ENCODE assay signal across 13 cellular contexts in genomic region chr21:27425574-27425973, GRCh38.
DNase-seq lines count a peak whose midpoint lies in the region; ATAC-seq and TF ChIP-seq lines count a peak whose summit lies in the region.
"Had no signal": no experiment of that assay in that cellular context is flagged by ENCODE, and none has a peak within 500 bp of the region (broad histone marks: within the 10 kb centered on the region; RNA-seq: fewer than 3 reads in every experiment).

No MANE protein-coding gene starts in this region.

- H4K8ac ChIP-seq in IMR-90 (ENCODE audit: low read depth in 2 of 2, low read length in 2 of 2): peak overlapping the region; percentile 66 to 81

- dilution Hi-C loops in IMR-90 (cut with HindIII; ENCODE audit: low sequenced_read_pairs, unreplicated experiment): no loop called here

- POLR2A ChIA-PET in IMR-90 (lab: Charles Lee; ENCODE audit: unreplicated experiment): no interaction called here

- intact Hi-C loops in IMR-90 (cut with micrococcal nuclease): no loop called here
- intact Hi-C loops in breast epithelium (cut with DNase I; ENCODE audit: low total_unique reads): no loop called here
- intact Hi-C loops in lower lobe of right lung (cut with DNase I): no loop called here

- H3K4me3 ChIP-seq in IMR-90 (ENCODE audit: insufficient read depth, low read depth, low read length) (no peak overlapping the region), breast epithelium (no peak overlapping the region), lower lobe of right lung (no peak overlapping the region)

- H2BK15ac ChIP-seq in IMR-90 (ENCODE audit: low read depth, low read length): peak overlapping the region; percentile 96; the same call in 2 of the 3 replicates

- H3K23ac ChIP-seq in IMR-90 (ENCODE audit: low read depth, low read length): peak overlapping the region; percentile 73; the same call in 1 of the 2 replicates

- H3K4ac ChIP-seq in IMR-90 (ENCODE audit: low read depth, low read length): peak overlapping the region; percentile 82

- H3K9ac ChIP-seq in IMR-90 (ENCODE audit: low read depth, low read length): no peak overlapping the region

- peak overlapping the region; percentile 49 for H3K18ac ChIP-seq in IMR-90 (ENCODE audit: low read depth, low read length)

- in situ Hi-C loops in IMR-90 (cut with MboI; ENCODE audit: low sequenced_read_pairs): no loop called here

- peak overlapping the region; percentile 61 for H2AFZ ChIP-seq in IMR-90 (replicated peaks; ENCODE audit: low read length, poor library complexity)

- no peaks in the 10 kb centered on the region for H3K36me3 Mint-ChIP-seq in activated naive CD8-positive, alpha-beta T cell treated with anti-CD3 and anti-CD28 coated beads, Interleukin-2, amount 50 U/mL, for 24 hours (ENCODE audit: low read depth)
- H3K36me3 Mint-ChIP-seq in natural killer cell treated with Interleukin-12 subunit alpha and Interleukin-12 subunit beta and Interleukin-15 and Interleukin-18, amount 100 ng/mL, for 72 hours: no peaks in the 10 kb centered on the region

- H3K9me3 ChIP-seq in IMR-90 (ENCODE audit: control insufficient read depth, insufficient read depth, low read length) (no peaks in the 10 kb centered on the region), breast epithelium (no peaks in the 10 kb centered on the region), lower lobe of right lung (no peaks in the 10 kb centered on the region)

- no peaks in the 10 kb centered on the region for H3K79me1 ChIP-seq in IMR-90 (ENCODE audit: low read depth in 1 of 2, low read length in 2 of 2)

- H3K4me1 ChIP-seq in IMR-90 (ENCODE audit: control insufficient read depth, insufficient read depth, low read length) (peaks cover 17% of the 10 kb centered on the region; the same call in 1 of the 2 replicates), breast epithelium (no peaks in the 10 kb centered on the region), lower lobe of right lung (peaks cover 14% of the 10 kb centered on the region)

- CTCF ChIA-PET in IMR-90 (lab: Yijun Ruan, JAX): no interaction called here

- H2BK120ac ChIP-seq in IMR-90 (ENCODE audit: low read depth, low read length): peak overlapping the region; percentile 83

- WGBS in IMR-90 (ENCODE audit: extremely low coverage in 2 of 2, insufficient read length in 1 of 2), 2 experiments: no CpG with 5 or more reads among the region's 3 CpGs

- TF ChIP-seq RAD21 in IMR-90 (IDR thresholded peaks at IDR 0.05; ENCODE audit: low read length): no peak

- H3K36me3 ChIP-seq in IMR-90 (ENCODE audit: control insufficient read depth, insufficient read depth, low read length): no peaks in the 10 kb centered on the region
- no peaks in the 10 kb centered on the region for H3K36me3 ChIP-seq in breast epithelium
- H3K36me3 ChIP-seq in lower lobe of right lung: no peaks in the 10 kb centered on the region

- peak overlapping the region; percentile 79 for H4K5ac ChIP-seq in IMR-90 (ENCODE audit: low read depth, low read length)

- peak overlapping the region; percentile 88 for H2BK20ac ChIP-seq in IMR-90 (ENCODE audit: low read depth, low read length)

- H3K27me3 Mint-ChIP-seq in activated naive CD8-positive, alpha-beta T cell treated with anti-CD3 and anti-CD28 coated beads, Interleukin-2, amount 50 U/mL, for 24 hours: no peaks in the 10 kb centered on the region
- no peaks in the 10 kb centered on the region for H3K27me3 Mint-ChIP-seq in natural killer cell treated with Interleukin-12 subunit alpha and Interleukin-12 subunit beta and Interleukin-15 and Interleukin-18, amount 100 ng/mL, for 72 hours
- H3K27me3 Mint-ChIP-seq: central memory CD8-positive, alpha-beta T cell had no signal

- ATAC-seq in IMR-90 (ENCODE audit: low read depth) (no peak), lower lobe of right lung (no peak)
- ATAC-seq in activated naive CD8-positive, alpha-beta T cell treated with anti-CD3 and anti-CD28 coated beads, Interleukin-2, amount 50 U/mL, for 24 hours: no peak
- no peak for ATAC-seq in natural killer cell treated with Interleukin-12 subunit alpha and Interleukin-12 subunit beta and Interleukin-15 and Interleukin-18, amount 100 ng/mL, for 72 hours
- ATAC-seq: right cardiac atrium had no signal

- H4K20me1 ChIP-seq in IMR-90 (ENCODE audit: insufficient read depth, low read length): no peaks in the 10 kb centered on the region

- H2AK5ac ChIP-seq in IMR-90 (ENCODE audit: low read depth, low read length): peak overlapping the region; percentile 85; the same call in 1 of the 2 replicates

- no peak overlapping the region; the same call in 1 of the 2 replicates for H3K56ac ChIP-seq in IMR-90 (ENCODE audit: extremely low read depth, insufficient read depth, low read length)

- peak overlapping the region; percentile 81 for H3K14ac ChIP-seq in IMR-90 (replicated peaks; ENCODE audit: low read depth, low read length)

- H3K27ac Mint-ChIP-seq in activated naive CD8-positive, alpha-beta T cell treated with anti-CD3 and anti-CD28 coated beads, Interleukin-2, amount 50 U/mL, for 24 hours: no peak overlapping the region
- H3K27ac Mint-ChIP-seq in natural killer cell treated with Interleukin-12 subunit alpha and Interleukin-12 subunit beta and Interleukin-15 and Interleukin-18, amount 100 ng/mL, for 72 hours: no peak overlapping the region

- H2AK9ac ChIP-seq in IMR-90 (replicated peaks; ENCODE audit: low read depth, low read length, poor library complexity): no peak overlapping the region

- H3K9me1 ChIP-seq in IMR-90 (ENCODE audit: insufficient read depth, low read length): peaks cover 7% of the 10 kb centered on the region

- peaks cover under 1% of the 10 kb centered on the region for H3K9me3 Mint-ChIP-seq in activated naive CD8-positive, alpha-beta T cell treated with anti-CD3 and anti-CD28 coated beads, Interleukin-2, amount 50 U/mL, for 24 hours
- peaks cover 11% of the 10 kb centered on the region for H3K9me3 Mint-ChIP-seq in natural killer cell treated with Interleukin-12 subunit alpha and Interleukin-12 subunit beta and Interleukin-15 and Interleukin-18, amount 100 ng/mL, for 72 hours

- TF ChIP-seq POLR2A in IMR-90 (IDR thresholded peaks at IDR 0.05; ENCODE audit: low read depth, low read length): no peak
- TF ChIP-seq POLR2A in breast epithelium (IDR thresholded peaks at IDR 0.05): no peak

- peak overlapping the region; percentile 66 for H2BK5ac ChIP-seq in IMR-90 (ENCODE audit: low read depth, low read length, poor library complexity, severe bottlenecking)

- no peak overlapping the region for H3K4me2 ChIP-seq in IMR-90 (ENCODE audit: low read depth, low read length)

- DNase-seq in AG08395 (ENCODE audit: low spot score) (peak; percentile 60), IMR-90 (peak; percentile 69), breast epithelium (ENCODE audit: low spot score in 2 of 2) (no peak), lower lobe of right lung (no peak), OCI-M2 (lab: John Stamatoyannopoulos, UW; ENCODE audit: unreplicated experiment) (no peak), NCI-H146 treated with DMSO at 0.1 percent for 48 hours (lab: John Stamatoyannopoulos, UW; ENCODE audit: unreplicated experiment) (no peak)
- DNase-seq in activated naive CD8-positive, alpha-beta T cell treated with anti-CD3 and anti-CD28 coated beads, Interleukin-2, amount 50 U/mL, for 24 hours: no peak
- DNase-seq in natural killer cell treated with Interleukin-12 subunit alpha and Interleukin-12 subunit beta and Interleukin-15 and Interleukin-18, amount 100 ng/mL, for 72 hours (ENCODE audit: low spot score): no peak
- DNase-seq: NCI-H1105, right cardiac atrium, substantia nigra had no signal

- no TSS peak for BruUV-seq in IMR-90 (replicated peaks; lab: Mats Ljungman, UMichigan)

- no peaks in the 10 kb centered on the region for H3K4me1 Mint-ChIP-seq in activated naive CD8-positive, alpha-beta T cell treated with anti-CD3 and anti-CD28 coated beads, Interleukin-2, amount 50 U/mL, for 24 hours
- H3K4me1 Mint-ChIP-seq in natural killer cell treated with Interleukin-12 subunit alpha and Interleukin-12 subunit beta and Interleukin-15 and Interleukin-18, amount 100 ng/mL, for 72 hours (ENCODE audit: low read depth in 2 of 2): no peaks in the 10 kb centered on the region
- H3K4me1 Mint-ChIP-seq: central memory CD8-positive, alpha-beta T cell had no signal

- H3K27ac ChIP-seq in IMR-90 (ENCODE audit: insufficient read depth, low read length) (no peak overlapping the region), breast epithelium (peak overlapping the region; percentile 9 to 34), lower lobe of right lung (peak overlapping the region; percentile 44)
- H3K27ac ChIP-seq: HL-60 had no signal

- no peaks in the 10 kb centered on the region for H3K27me3 ChIP-seq in IMR-90 (ENCODE audit: control insufficient read depth, insufficient read depth, low read length)
- no peaks in the 10 kb centered on the region for H3K27me3 ChIP-seq in breast epithelium
- H3K27me3 ChIP-seq in lower lobe of right lung (ENCODE audit: low read depth): no peaks in the 10 kb centered on the region

- H4K91ac ChIP-seq in IMR-90 (ENCODE audit: insufficient read depth, low read depth, low read length): peak overlapping the region; percentile 68

- H3K4me3 Mint-ChIP-seq in activated naive CD8-positive, alpha-beta T cell treated with anti-CD3 and anti-CD28 coated beads, Interleukin-2, amount 50 U/mL, for 24 hours: no peak overlapping the region
- no peak overlapping the region for H3K4me3 Mint-ChIP-seq in natural killer cell treated with Interleukin-12 subunit alpha and Interleukin-12 subunit beta and Interleukin-15 and Interleukin-18, amount 100 ng/mL, for 72 hours
- H3K4me3 Mint-ChIP-seq: central memory CD8-positive, alpha-beta T cell had no signal

- TF ChIP-seq CTCF in IMR-90 (conservative IDR thresholded peaks at IDR 0.05; ENCODE audit: low read depth, low read length) (no peak), breast epithelium (IDR thresholded peaks at IDR 0.05) (no peak), lower lobe of right lung (IDR thresholded peaks at IDR 0.05) (no peak)

TF ChIP-seq in IMR-90, 13 proteins besides CTCF, POLR2A, EP300 and RAD21:
- no peak for TF ChIP-seq CHD1 (IDR thresholded peaks at IDR 0.05; ENCODE audit: low read depth, low read length)
- TF ChIP-seq, protein P1, sequence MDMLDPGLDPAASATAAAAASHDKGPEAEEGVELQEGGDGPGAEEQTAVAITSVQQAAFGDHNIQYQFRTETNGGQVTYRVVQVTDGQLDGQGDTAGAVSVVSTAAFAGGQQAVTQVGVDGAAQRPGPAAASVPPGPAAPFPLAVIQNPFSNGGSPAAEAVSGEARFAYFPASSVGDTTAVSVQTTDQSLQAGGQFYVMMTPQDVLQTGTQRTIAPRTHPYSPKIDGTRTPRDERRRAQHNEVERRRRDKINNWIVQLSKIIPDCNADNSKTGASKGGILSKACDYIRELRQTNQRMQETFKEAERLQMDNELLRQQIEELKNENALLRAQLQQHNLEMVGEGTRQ (IDR thresholded peaks at IDR 0.05; ENCODE audit: low read depth, low read length): peak; percentile 33; the same call in 1 of the 2 replicates
- TF ChIP-seq BHLHE40 (IDR thresholded peaks at IDR 0.05; ENCODE audit: low read depth, low read length): peak; percentile 67; the same call in 1 of the 2 replicates
- TF ChIP-seq SMC3 (IDR thresholded peaks at IDR 0.05; ENCODE audit: low read depth, low read length): no peak
- TF ChIP-seq MAZ (IDR thresholded peaks at IDR 0.05; ENCODE audit: borderline replicate concordance, low read depth, low read length): no peak

Comparison
In these comparisons a context has a peak if more than half of its experiments do, and no peak if none do; other contexts are left out.
1. DNase-seq: peak in AG08395 (single experiment) and IMR-90 (single experiment); none in breast epithelium (0 of 2), lower lobe of right lung (single experiment), activated naive CD8-positive, alpha-beta T cell treated with anti-CD3 and anti-CD28 coated beads, Interleukin-2, amount 50 U/mL, for 24 hours (single experiment), OCI-M2 (single experiment), NCI-H146 treated with DMSO at 0.1 percent for 48 hours (single experiment) and natural killer cell treated with Interleukin-12 subunit alpha and Interleukin-12 subunit beta and Interleukin-15 and Interleukin-18, amount 100 ng/mL, for 72 hours (single experiment).